Comparison of ENCODE assay signal across 21 cellular contexts in the genomic region with DNA sequence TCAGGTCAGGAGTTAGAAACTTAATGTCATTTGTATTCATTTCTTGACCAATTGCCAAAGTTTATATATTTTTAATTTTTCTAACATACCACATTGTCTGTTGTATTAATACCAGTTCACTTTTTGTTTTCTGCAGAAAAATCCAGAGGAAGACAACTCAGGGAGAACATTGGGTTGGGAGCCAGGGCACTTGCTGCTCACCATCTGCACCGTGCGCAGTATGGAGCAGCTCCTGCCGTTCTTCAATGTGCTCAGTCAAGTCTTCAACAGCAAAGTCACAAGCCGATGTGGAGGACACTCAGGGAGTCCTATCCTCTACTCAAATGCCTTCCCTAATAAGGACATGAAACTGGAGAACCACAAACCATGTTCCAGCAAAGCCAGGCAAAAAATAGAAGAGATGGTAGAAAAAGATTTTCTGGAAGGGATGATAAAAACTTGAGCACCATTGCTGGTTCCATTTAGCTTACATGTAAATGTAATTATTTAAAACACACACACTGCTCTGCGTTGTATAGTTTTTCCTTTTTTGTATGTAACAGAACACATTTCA.
"Had no signal": no experiment of that assay in that cellular context is flagged by ENCODE, and none has a peak within 500 bp of the region (broad histone marks: within the 10 kb centered on the region; RNA-seq: fewer than 3 reads in every experiment).

No MANE protein-coding gene starts in this region.

- H3K27ac ChIP-seq: esophagus muscularis mucosa, gastroesophageal sphincter, left ventricle myocardium inferior, lower lobe of right lung, parathyroid adenoma, suprapubic skin, thyroid gland, upper lobe of right lung, vagina had no signal

- H3K27ac Mint-ChIP-seq: nephron; stimulated activated effector memory CD8-positive, alpha-beta T cell treated with anti-CD3 and anti-CD28 coated beads, Interleukin-12 subunit alpha, Interleukin-12 subunit beta, amount 100 ng/mL, for 72 hours had no signal

- H3K9ac ChIP-seq: parathyroid adenoma had no signal

- DNase-seq: effector memory CD4-positive, alpha-beta T cell; glutamatergic neuron; immature natural killer cell; left cardiac atrium; left ventricle myocardium inferior; lower lobe of right lung; mesenchymal stem cell; naive B cell; occipital lobe; stimulated activated CD4-positive, alpha-beta T cell treated with anti-CD3 and anti-CD28 coated beads, Interleukin-4, amount 100 ng/mL, for 1 hour; stimulated activated CD8-positive, alpha-beta memory T cell treated with anti-CD3 and anti-CD28 coated beads, Interleukin-4, amount 100 ng/mL, for 48 hours; stimulated activated naive CD8-positive, alpha-beta T cell treated with anti-CD3 and anti-CD28 coated beads, Interleukin-15, Interleukin-2, amounts not matched to agents 100 U/mL and 50 U/mL, for 24 hours; thyroid gland; upper lobe of right lung had no signal

- H3K79me2 ChIP-seq: parathyroid adenoma had no signal

- H3K9me3 ChIP-seq: esophagus muscularis mucosa, gastroesophageal sphincter, left ventricle myocardium inferior, lower lobe of right lung, suprapubic skin, thyroid gland, upper lobe of right lung, vagina had no signal

- H3K9me3 Mint-ChIP-seq: immature natural killer cell; naive B cell; nephron; stimulated activated effector memory CD8-positive, alpha-beta T cell treated with anti-CD3 and anti-CD28 coated beads, Interleukin-12 subunit alpha, Interleukin-12 subunit beta, amount 100 ng/mL, for 72 hours had no signal

- H3K4me1 Mint-ChIP-seq: immature natural killer cell; naive B cell; nephron; stimulated activated effector memory CD8-positive, alpha-beta T cell treated with anti-CD3 and anti-CD28 coated beads, Interleukin-12 subunit alpha, Interleukin-12 subunit beta, amount 100 ng/mL, for 72 hours had no signal

- H3K4me1 ChIP-seq: gastroesophageal sphincter, left ventricle myocardium inferior, lower lobe of right lung, parathyroid adenoma, suprapubic skin, thyroid gland, upper lobe of right lung, vagina had no signal

- H3K4me3 Mint-ChIP-seq: immature natural killer cell; naive B cell; nephron; stimulated activated effector memory CD8-positive, alpha-beta T cell treated with anti-CD3 and anti-CD28 coated beads, Interleukin-12 subunit alpha, Interleukin-12 subunit beta, amount 100 ng/mL, for 72 hours had no signal

- H2AFZ ChIP-seq: parathyroid adenoma had no signal

- H3K4me3 ChIP-seq: esophagus muscularis mucosa, gastroesophageal sphincter, left ventricle myocardium inferior, lower lobe of right lung, suprapubic skin, thyroid gland, upper lobe of right lung, vagina had no signal

- H3K27me3 ChIP-seq: esophagus muscularis mucosa, gastroesophageal sphincter, suprapubic skin, thyroid gland, upper lobe of right lung, vagina had no signal

- ATAC-seq: gastroesophageal sphincter; left cardiac atrium; lower lobe of right lung; stimulated activated effector memory CD8-positive, alpha-beta T cell treated with anti-CD3 and anti-CD28 coated beads, Interleukin-12 subunit alpha, Interleukin-12 subunit beta, amount 100 ng/mL, for 72 hours; stimulated activated naive CD8-positive, alpha-beta T cell treated with anti-CD3 and anti-CD28 coated beads, Interleukin-15, Interleukin-2, amounts not matched to agents 100 U/mL and 50 U/mL, for 24 hours; upper lobe of right lung had no signal

- H3K27me3 Mint-ChIP-seq: naive B cell had no signal
